Comparison of ENCODE assay signal across 9 cellular contexts in the genomic region with DNA sequence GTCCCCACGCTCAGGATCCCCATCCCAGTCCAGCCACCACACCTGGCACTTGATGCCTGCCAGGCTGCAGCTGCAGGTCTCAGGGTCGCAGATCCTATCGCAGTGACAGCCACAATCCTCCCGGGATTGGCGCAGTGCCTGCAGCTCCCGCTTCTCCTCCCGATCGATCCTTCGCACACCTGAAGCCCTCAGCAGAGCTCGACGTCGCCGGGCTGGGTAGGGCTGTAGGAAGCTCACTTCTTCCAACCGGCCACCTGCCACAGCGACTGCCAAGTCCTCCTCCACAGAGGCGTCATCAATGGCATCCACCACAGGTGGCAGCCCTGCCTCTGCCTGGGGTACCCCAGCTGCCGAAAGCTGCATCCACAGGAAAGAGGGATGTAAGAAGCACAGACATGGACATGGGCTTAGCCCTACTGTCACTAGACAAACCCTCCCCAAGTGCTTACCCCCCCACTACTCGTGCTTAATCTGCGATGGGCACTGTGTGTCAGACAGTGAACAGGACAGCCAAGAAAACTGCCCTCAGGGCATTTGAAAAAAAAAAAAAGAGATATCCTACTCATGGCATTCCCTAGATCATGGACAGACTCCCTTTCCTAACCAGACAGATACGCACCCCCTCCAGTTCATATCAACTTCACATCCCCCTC. TPM values are rescaled to one million over a fixed set of nuclear protein-coding genes. Genes with fewer than 3 reads are reported as not detected.
DNase-seq lines count a peak whose midpoint lies in the region; ATAC-seq and TF ChIP-seq lines count a peak whose summit lies in the region.
"Had no signal": no experiment of that assay in that cellular context is flagged by ENCODE, and none has a peak within 500 bp of the region (broad histone marks: within the 10 kb centered on the region; RNA-seq: fewer than 3 reads in every experiment).

No MANE protein-coding gene starts in this region.

- H3K36me3 ChIP-seq in RWPE2 (ENCODE audit: low read depth) = peaks cover 46% of the 10 kb centered on the region
- H3K36me3 ChIP-seq: uterus had no signal

- DNase-seq in activated CD4-positive, alpha-beta T cell treated with anti-CD3 and anti-CD28 coated beads for 36 hours = no peak
- no peak for DNase-seq in activated CD4-positive, alpha-beta T cell treated with anti-CD3 and anti-CD28 coated beads for 1 hour
- DNase-seq in DMS79 treated with DMSO at 0.1 percent for 48 hours (lab: John Stamatoyannopoulos, UW) = peak; percentile 41
- no peak for DNase-seq in RWPE2 (ENCODE audit: low spot score)
- no peak for DNase-seq in naive B cell
- DNase-seq in dermis blood vessel endothelial cell = no peak
- no peak for DNase-seq in RPMI8226
- DNase-seq in nucleus accumbens (lab: John Stamatoyannopoulos, UW) = no peak
- DNase-seq: uterus had no signal

- POLR2A ChIA-PET in activated CD4-positive, alpha-beta T cell treated with anti-CD3 and anti-CD28 coated beads for 36 hours (lab: Charles Lee) = no interaction called here

- H3K36me3 Mint-ChIP-seq in activated CD4-positive, alpha-beta T cell treated with anti-CD3 and anti-CD28 coated beads for 36 hours (ENCODE audit: low read depth) = peaks cover 88% of the 10 kb centered on the region
- peaks cover 8 to 9% of the 10 kb centered on the region in 2 donors for H3K36me3 Mint-ChIP-seq in naive B cell

- no peaks in the 10 kb centered on the region for H3K27me3 ChIP-seq in RWPE2 (ENCODE audit: insufficient read depth, poor library complexity, severe bottlenecking)
- H3K27me3 ChIP-seq: uterus had no signal

- CTCF ChIA-PET in activated CD4-positive, alpha-beta T cell treated with anti-CD3 and anti-CD28 coated beads for 36 hours (lab: Charles Lee) = interaction anchor here (0.9 to 2.4 kb wide), 4 partner anchors 12 to 148 kb away, joined by 3 to 9 read pairs (median 4); no protein-coding TSS in a partner anchor

- ATAC-seq in activated CD4-positive, alpha-beta T cell treated with anti-CD3 and anti-CD28 coated beads for 36 hours = no peak
- ATAC-seq in RWPE2 (ENCODE audit: low read depth) (no peak), naive B cell (ENCODE audit: low read depth in 2 of 2) (no peak)

- intact Hi-C loops in activated CD4-positive, alpha-beta T cell treated with anti-CD3 and anti-CD28 coated beads for 36 hours (cut with DNase I, micrococcal nuclease) = no loop called here

- TF ChIP-seq CTCF in RWPE2 (IDR thresholded peaks at IDR 0.05; ENCODE audit: poor library complexity, severe bottlenecking) = no peak

- H3K27ac Mint-ChIP-seq in activated CD4-positive, alpha-beta T cell treated with anti-CD3 and anti-CD28 coated beads for 36 hours = peak overlapping the region; percentile 38
- H3K27ac Mint-ChIP-seq in naive B cell = peak overlapping the region in 5 of 6 donors; percentile 21 to 88 (median 82)

- no peaks in the 10 kb centered on the region for H3K27me3 Mint-ChIP-seq in activated CD4-positive, alpha-beta T cell treated with anti-CD3 and anti-CD28 coated beads for 36 hours
- no peaks in the 10 kb centered on the region for H3K27me3 Mint-ChIP-seq in naive B cell

- no peaks in the 10 kb centered on the region for H3K9me3 ChIP-seq in RWPE2 (ENCODE audit: severe bottlenecking)
- H3K9me3 ChIP-seq: uterus had no signal

- H3K4me3 Mint-ChIP-seq in activated CD4-positive, alpha-beta T cell treated with anti-CD3 and anti-CD28 coated beads for 36 hours = no peak overlapping the region
- H3K4me3 Mint-ChIP-seq in naive B cell = peak overlapping the region in 3 of 8 donors; percentile 16 to 68 (median 53)

- no peaks in the 10 kb centered on the region for H3K9me3 Mint-ChIP-seq in activated CD4-positive, alpha-beta T cell treated with anti-CD3 and anti-CD28 coated beads for 36 hours (ENCODE audit: low read depth)
- H3K9me3 Mint-ChIP-seq in naive B cell = peaks cover 0 to 2% (median 0%) of the 10 kb centered on the region in 7 donors

- peaks cover 72% of the 10 kb centered on the region for H3K4me1 Mint-ChIP-seq in activated CD4-positive, alpha-beta T cell treated with anti-CD3 and anti-CD28 coated beads for 36 hours
- H3K4me1 Mint-ChIP-seq in naive B cell = peaks cover 67 to 78% (median 71%) of the 10 kb centered on the region in 3 donors

- H3K4me3 ChIP-seq in RWPE2 (ENCODE audit: severe bottlenecking) = no peak overlapping the region
- H3K4me3 ChIP-seq: uterus had no signal

- H3K4me1 ChIP-seq in RWPE2 (ENCODE audit: insufficient read depth, poor library complexity, severe bottlenecking) = peaks cover 63% of the 10 kb centered on the region

- H3K27ac ChIP-seq in RWPE2 (ENCODE audit: poor library complexity, severe bottlenecking) = peak overlapping the region; percentile 93
- H3K27ac ChIP-seq: uterus had no signal

RNA-seq across cellular contexts. Expression of a gene that starts 9.2 kb away (rescaled TPM):
- total RNA-seq in activated CD4-positive, alpha-beta T cell treated with anti-CD3 and anti-CD28 coated beads for 36 hours = 10 to 100 TPM; 68.3 to 78.5 TPM
- polyA plus RNA-seq in naive B cell (ENCODE audit: low read depth in 6 of 6) = 10 to 100 TPM; 47.3 to 99.7 (median 64.4) TPM
- total RNA-seq in dermis blood vessel endothelial cell = 9.2 and 15.1 TPM in 2 replicates

RNA-seq across cellular contexts. Expression of a gene that starts 36.7 kb away (rescaled TPM):
- 1 to 10 TPM; 1.8 to 2.3 TPM for total RNA-seq in activated CD4-positive, alpha-beta T cell treated with anti-CD3 and anti-CD28 coated beads for 36 hours
- polyA plus RNA-seq in naive B cell (ENCODE audit: low read depth in 6 of 6) = 10 to 100 TPM in 4 of 6 donors, 1 to 10 TPM in 2; 3.8 to 14.8 (median 11.2) TPM
- total RNA-seq in dermis blood vessel endothelial cell = 1.5 and 1.9 TPM in 2 replicates

RNA-seq across cellular contexts. Expression of a gene that starts 36.8 kb away (rescaled TPM):
- 10 to 100 TPM; 23.0 to 23.8 TPM for total RNA-seq in activated CD4-positive, alpha-beta T cell treated with anti-CD3 and anti-CD28 coated beads for 36 hours
- polyA plus RNA-seq in naive B cell (ENCODE audit: low read depth in 6 of 6) = 10 to 100 TPM; 19.7 to 36.7 (median 27.2) TPM
- 36.4 and 41.2 TPM in 2 replicates for total RNA-seq in dermis blood vessel endothelial cell

RNA-seq across cellular contexts. Expression of a gene that starts 48.2 kb away (rescaled TPM):
- 1 to 10 TPM; 1.4 to 2.2 TPM for total RNA-seq in activated CD4-positive, alpha-beta T cell treated with anti-CD3 and anti-CD28 coated beads for 36 hours
- polyA plus RNA-seq in naive B cell (ENCODE audit: low read depth in 6 of 6) = under 1 TPM in 1 of 6 donors, not detected in 5; 0.05 TPM
- total RNA-seq in dermis blood vessel endothelial cell = not detected in 2 replicates
